10 cellular contexts compared by ENCODE assay signal in genomic region chr16:84836234-84836647, GRCh38. TPM values are rescaled to one million over a fixed set of nuclear protein-coding genes. Genes with fewer than 3 reads are reported as not detected.
DNase-seq lines count a peak whose midpoint lies in the region; ATAC-seq and TF ChIP-seq lines count a peak whose summit lies in the region.
"Had no signal": no experiment of that assay in that cellular context is flagged by ENCODE, and none has a peak within 500 bp of the region (broad histone marks: within the 10 kb centered on the region; RNA-seq: fewer than 3 reads in every experiment).

No MANE protein-coding gene starts in this region.

- no peaks in the 10 kb centered on the region for H3K36me3 Mint-ChIP-seq in chondrocyte (ENCODE audit: low read depth)
- H3K36me3 Mint-ChIP-seq in naive thymus-derived CD4-positive, alpha-beta T cell = no peaks in the 10 kb centered on the region

- H3K27me3 ChIP-seq in stomach smooth muscle (ENCODE audit: control insufficient read depth in 1 of 2, insufficient read depth in 2 of 2, low read length in 2 of 2) = no peaks in the 10 kb centered on the region
- no peaks in the 10 kb centered on the region for H3K27me3 ChIP-seq in naive thymus-derived CD4-positive, alpha-beta T cell (ENCODE audit: control insufficient read depth in 2 of 2, insufficient read depth in 2 of 2, low read length in 2 of 2)

- CTCF ChIA-PET in HEK293 (lab: Yijun Ruan, JAX) = no interaction called here
- CTCF ChIA-PET in naive thymus-derived CD4-positive, alpha-beta T cell (lab: Charles Lee) = no interaction called here

- no peaks in the 10 kb centered on the region for H3K9me3 Mint-ChIP-seq in chondrocyte (ENCODE audit: low read depth)
- peaks cover 0 to 1% (median 0%) of the 10 kb centered on the region in 11 donors for H3K9me3 Mint-ChIP-seq in naive thymus-derived CD4-positive, alpha-beta T cell
- H3K9me3 Mint-ChIP-seq: T-helper 1 cell treated with Interleukin-12 subunit alpha and Interleukin-12 subunit beta and Interleukin-4 antibody, amounts not matched to agents 30 μg/mL and 1 μg/mL, for 36 hours had no signal

- no peak overlapping the region for H3K4me3 ChIP-seq in HEK293 (ENCODE audit: low read depth, low read length)
- H3K4me3 ChIP-seq in stomach smooth muscle (ENCODE audit: low read length in 2 of 2) = peak overlapping the region in 1 of 2 donors; percentile 44
- no peak overlapping the region for H3K4me3 ChIP-seq in naive thymus-derived CD4-positive, alpha-beta T cell (ENCODE audit: low read length)
- H3K4me3 ChIP-seq: GM12878 had no signal

- H3K27me3 Mint-ChIP-seq in chondrocyte (ENCODE audit: low read depth) = no peaks in the 10 kb centered on the region
- peaks cover 10 to 21% (median 11%) of the 10 kb centered on the region in 5 donors for H3K27me3 Mint-ChIP-seq in naive thymus-derived CD4-positive, alpha-beta T cell

- H3K27ac ChIP-seq in HEK293 (ENCODE audit: extremely low read depth, low read depth, low read length) = no peak overlapping the region
- H3K27ac ChIP-seq in stomach smooth muscle (ENCODE audit: low read length) = peak overlapping the region; percentile 100
- H3K27ac ChIP-seq in naive thymus-derived CD4-positive, alpha-beta T cell (ENCODE audit: low read depth, low read length) = no peak overlapping the region

- no peak overlapping the region for H3K4me3 Mint-ChIP-seq in chondrocyte (ENCODE audit: unreplicated experiment)
- H3K4me3 Mint-ChIP-seq in naive thymus-derived CD4-positive, alpha-beta T cell = no peak overlapping the region
- H3K4me3 Mint-ChIP-seq: T-helper 1 cell treated with Interleukin-12 subunit alpha and Interleukin-12 subunit beta and Interleukin-4 antibody, amounts not matched to agents 30 μg/mL and 1 μg/mL, for 36 hours had no signal

- intact Hi-C loops in naive thymus-derived CD4-positive, alpha-beta T cell (cut with micrococcal nuclease) = no loop called here

- no peaks in the 10 kb centered on the region for H3K36me3 ChIP-seq in HEK293 (ENCODE audit: control insufficient read depth in 2 of 2, insufficient read depth in 1 of 2, low read length in 2 of 2)
- peaks cover 11 to 42% of the 10 kb centered on the region in 2 donors for H3K36me3 ChIP-seq in stomach smooth muscle (ENCODE audit: control insufficient read depth in 2 of 2, insufficient read depth in 2 of 2, low read length in 2 of 2)
- H3K36me3 ChIP-seq in naive thymus-derived CD4-positive, alpha-beta T cell (ENCODE audit: control insufficient read depth in 2 of 3, insufficient read depth in 3 of 3, low read length in 3 of 3) = no peaks in the 10 kb centered on the region

- H3K9me3 ChIP-seq in HEK293 (ENCODE audit: control insufficient read depth, insufficient read depth, low read depth, low read length) (no peaks in the 10 kb centered on the region), stomach smooth muscle (ENCODE audit: control insufficient read depth in 2 of 2, low read length in 2 of 2) (no peaks in the 10 kb centered on the region)
- no peaks in the 10 kb centered on the region for H3K9me3 ChIP-seq in naive thymus-derived CD4-positive, alpha-beta T cell (ENCODE audit: control insufficient read depth in 2 of 3, low read length in 3 of 3)

- TF ChIP-seq CTCF in HEK293 (tag by site-specific recombination; IDR thresholded peaks at IDR 0.05) = no peak
- TF ChIP-seq CTCF in chondrocyte (IDR thresholded peaks at IDR 0.05) = no peak

- POLR2A ChIA-PET in HEK293 (lab: Yijun Ruan, JAX) = no interaction called here
- POLR2A ChIA-PET in naive thymus-derived CD4-positive, alpha-beta T cell (lab: Charles Lee) = no interaction called here

- H3K4me1 Mint-ChIP-seq in chondrocyte (ENCODE audit: low read depth) = peaks cover 81% of the 10 kb centered on the region
- H3K4me1 Mint-ChIP-seq in naive thymus-derived CD4-positive, alpha-beta T cell = peaks cover 0 to 6% (median 3%) of the 10 kb centered on the region in 7 donors

- no peak for DNase-seq in chondrocyte (ENCODE audit: low spot score)
- DNase-seq in kidney tubule cell (ENCODE audit: low spot score) = peak; percentile 97
- no peak for DNase-seq in activated CD4-positive, CD25-positive, alpha-beta regulatory T cell treated with anti-CD3 and anti-CD28 coated beads, Interleukin-2, amount 50 U/mL, for 72 hours
- DNase-seq in naive thymus-derived CD4-positive, alpha-beta T cell = no peak
- no peak for DNase-seq in activated CD8-positive, alpha-beta memory T cell treated with anti-CD3 and anti-CD28 coated beads, Interleukin-2, amount 50 U/mL, for 48 hours

- H3K27ac Mint-ChIP-seq in chondrocyte (ENCODE audit: unreplicated experiment) = peak overlapping the region; percentile 94
- H3K27ac Mint-ChIP-seq in naive thymus-derived CD4-positive, alpha-beta T cell = no peak overlapping the region
- H3K27ac Mint-ChIP-seq: T-helper 1 cell treated with Interleukin-12 subunit alpha and Interleukin-12 subunit beta and Interleukin-4 antibody, amounts not matched to agents 30 μg/mL and 1 μg/mL, for 36 hours had no signal

- ATAC-seq in naive thymus-derived CD4-positive, alpha-beta T cell = no peak
- no peak for ATAC-seq in HG02798 (IDR thresholded peaks at IDR 0.05; ENCODE audit: poor library complexity, unreplicated experiment)
- ATAC-seq: GM12878 had no signal

- peak overlapping the region; percentile 7 to 84 for H3K9ac ChIP-seq in stomach smooth muscle (ENCODE audit: low read length in 2 of 2)

- H3K4me1 ChIP-seq in HEK293 (ENCODE audit: control insufficient read depth, insufficient read depth, low read length) (no peaks in the 10 kb centered on the region), stomach smooth muscle (ENCODE audit: control insufficient read depth, insufficient read depth, low read length) (peaks cover 65% of the 10 kb centered on the region)
- H3K4me1 ChIP-seq in naive thymus-derived CD4-positive, alpha-beta T cell (ENCODE audit: control insufficient read depth in 2 of 2, insufficient read depth in 2 of 2, low read length in 2 of 2) = no peaks in the 10 kb centered on the region

TF ChIP-seq in HEK293, 187 proteins besides CTCF, POLR2A, EP300 and RAD21:
- peak; percentile 87 for TF ChIP-seq REST (tag by site-specific recombination; IDR thresholded peaks at IDR 0.05)
- no peak for TF ChIP-seq ZFP3 (tag by site-specific recombination; IDR thresholded peaks at IDR 0.05; ENCODE audit: low read depth)
- no peak for TF ChIP-seq YY1 (tag by site-specific recombination; IDR thresholded peaks at IDR 0.05)
- peak; percentile 59; the same call in 1 of the 2 replicates for TF ChIP-seq ZBTB17 (tag by site-specific recombination; IDR thresholded peaks at IDR 0.05)
TF ChIP-seq in HEK293: peak in this region for 2.

RNA-seq across cellular contexts. Expression of gene CRISPLD2, which starts 16.5 kb away (rescaled TPM):
- 1.7 to 12.1 TPM (median 11.7 TPM) in 3 replicates for total RNA-seq in chondrocyte
- 10 to 100 TPM in 1 of 5 experiments, 1 to 10 TPM in 1, under 1 TPM in 3; 0.38 to 14.4 (median 0.49) TPM for total RNA-seq in naive thymus-derived CD4-positive, alpha-beta T cell
- 1 to 10 TPM in 1 of 2 donors, under 1 TPM in 1; 0.82 to 1.7 TPM for polyA plus RNA-seq in naive thymus-derived CD4-positive, alpha-beta T cell
